ENCODE assay signal across 13 cellular contexts in the genomic region with DNA sequence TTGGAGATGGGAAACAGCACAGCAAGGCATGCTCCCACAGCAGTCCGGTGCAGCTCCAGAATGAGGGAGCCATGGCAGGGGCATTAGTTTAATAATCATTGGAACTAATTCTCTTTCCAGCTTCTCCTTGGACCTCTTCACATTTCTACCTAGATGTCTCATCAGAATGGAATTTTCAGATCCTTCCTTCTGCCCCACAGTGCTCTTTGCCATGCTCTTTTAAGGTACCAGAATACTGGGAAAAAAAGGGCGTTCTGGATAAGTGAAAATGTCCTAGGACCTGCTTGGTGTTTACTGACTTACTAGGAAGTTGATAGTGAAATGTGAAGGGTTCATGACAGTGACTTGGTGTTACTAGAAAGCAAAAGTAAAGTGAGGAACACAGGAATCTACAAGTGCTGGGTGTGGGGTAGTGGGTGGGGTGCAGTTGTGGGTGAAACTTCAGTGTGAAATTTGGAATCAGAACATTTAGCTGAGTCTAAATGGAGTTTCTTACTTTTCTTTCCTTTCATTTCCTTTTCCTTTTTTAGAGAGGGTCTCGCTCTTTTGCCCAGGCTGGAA.
DNase-seq lines count a peak whose midpoint lies in the region; ATAC-seq, FAIRE-seq and TF ChIP-seq lines count a peak whose summit lies in the region.
"Had no signal": no experiment of that assay in that cellular context is flagged by ENCODE, and none has a peak within 500 bp of the region (broad histone marks: within the 10 kb centered on the region; RNA-seq: fewer than 3 reads in every experiment).

No MANE protein-coding gene starts in this region.

- CTCF ChIA-PET in PC-9 (lab: Charles Lee), result no interaction called here

- ATAC-seq in GM21723 (IDR thresholded peaks at IDR 0.05; ENCODE audit: unreplicated experiment) (peak; percentile 47), lung (ENCODE audit: insufficient read depth, low FRiP score) (peak; percentile 21)

- H3K4me2 ChIP-seq in PC-9, result peak overlapping the region; percentile 57
- H3K4me2 ChIP-seq: hepatocyte had no signal

- TF ChIP-seq CTCF in PC-9 (conservative IDR thresholded peaks at IDR 0.05) (no peak), lung (IDR thresholded peaks at IDR 0.05; ENCODE audit: control extremely low read depth, extremely low read depth) (no peak)

- no peak for TF ChIP-seq POLR2A in GM12891 (IDR thresholded peaks at IDR 0.05; ENCODE audit: low read depth, low read length)

- H3K4me1 ChIP-seq in PC-9 (replicated peaks; ENCODE audit: insufficient read depth), result peaks cover 54% of the 10 kb centered on the region
- H3K4me1 ChIP-seq in lung (ENCODE audit: control insufficient read depth in 2 of 2, insufficient read depth in 2 of 2, low read length in 2 of 2), result peaks cover 11 to 16% of the 10 kb centered on the region in 2 donors

- H3F3A ChIP-seq in PC-9 (ENCODE audit: insufficient read depth, low read depth), result peaks cover 16% of the 10 kb centered on the region; the same call in 1 of the 2 replicates

- H3K9me2 ChIP-seq in PC-9 (ENCODE audit: insufficient read depth), result no peaks in the 10 kb centered on the region

- POLR2A ChIA-PET in PC-9 (lab: Charles Lee; ENCODE audit: unreplicated experiment), result no interaction called here

- 80 to 85% methylated on average over 3 of the region's 3 CpGs for WGBS in lung, 2 donors

- no peak overlapping the region for H2AFZ ChIP-seq in PC-9
- H2AFZ ChIP-seq: hepatocyte had no signal

- H3K36me3 ChIP-seq in PC-9 (ENCODE audit: low read depth) (no peaks in the 10 kb centered on the region), lung (ENCODE audit: control insufficient read depth in 2 of 2, insufficient read depth in 2 of 2, low read length in 2 of 2) (no peaks in the 10 kb centered on the region)

- no TSS peak for BruUV-seq in PC-9 (replicated peaks; lab: Mats Ljungman, UMichigan)

- no peaks in the 10 kb centered on the region for H3K9me3 ChIP-seq in PC-9 (ENCODE audit: insufficient read depth, low read depth)
- no peaks in the 10 kb centered on the region for H3K9me3 ChIP-seq in lung (ENCODE audit: control insufficient read depth in 2 of 2, insufficient read depth in 1 of 2, low read length in 1 of 2)

- no peak for DNase-seq in GM12891 (ENCODE audit: insufficient read length, low spot score)
- DNase-seq in PC-9, result peak; percentile 16 to 52
- DNase-seq in lung (ENCODE audit: low spot score), result no peak
- DNase-seq in D341Med (ENCODE audit: low spot score), result no peak
- DNase-seq in T-helper 9 cell, result no peak
- no peak for DNase-seq in NCI-H1417 (lab: John Stamatoyannopoulos, UW)
- no peak for DNase-seq in effector CD8-positive, alpha-beta T cell (lab: John Stamatoyannopoulos, UW)
- DNase-seq: activated effector memory CD4-positive, alpha-beta T cell treated with anti-CD3 and anti-CD28 coated beads, Interleukin-2, amount 50 U/mL, for 16 hours; DMS 273 treated with DMSO at 0.1 percent for 48 hours; dorsolateral prefrontal cortex; NCI-H69 had no signal

- H3K27ac ChIP-seq in PC-9 (peak overlapping the region; percentile 21; the same call in 1 of the 2 replicates), lung (ENCODE audit: low read depth in 1 of 2, low read length in 1 of 2) (no peak overlapping the region)
- H3K27ac ChIP-seq: dorsolateral prefrontal cortex, hepatocyte had no signal

- H3K79me2 ChIP-seq in PC-9 (ENCODE audit: low read depth), result peaks cover 82% of the 10 kb centered on the region

- no peak for FAIRE-seq in GM12891 (lab: Jason Lieb, UNC)

- no peaks in the 10 kb centered on the region for H4K20me1 ChIP-seq in PC-9 (ENCODE audit: insufficient read depth)

- intact Hi-C loops in PC-9 (cut with micrococcal nuclease; ENCODE audit: unreplicated experiment), result loop anchor here (5.0 kb wide), 1 partner anchor 37 kb away; no protein-coding TSS in a partner anchor

- H3K4me3 ChIP-seq in PC-9 (no peak overlapping the region), lung (no peak overlapping the region)
- H3K4me3 ChIP-seq: dorsolateral prefrontal cortex, hepatocyte had no signal

- H3K27me3 ChIP-seq in PC-9 (ENCODE audit: insufficient read depth, low read depth), result no peaks in the 10 kb centered on the region
- no peaks in the 10 kb centered on the region for H3K27me3 ChIP-seq in lung (ENCODE audit: control insufficient read depth, insufficient read depth)
- H3K27me3 ChIP-seq: dorsolateral prefrontal cortex, hepatocyte had no signal

TF ChIP-seq in GM12891, 5 proteins besides CTCF, POLR2A, EP300 and RAD21:
- TF ChIP-seq POU2F2 (IDR thresholded peaks at IDR 0.05; ENCODE audit: low read depth, low read length) (no peak), TAF1 (IDR thresholded peaks at IDR 0.05; ENCODE audit: low read depth, low read length) (no peak), SPI1 (IDR thresholded peaks at IDR 0.05; ENCODE audit: low read depth, low read length) (peak; percentile 18; the same call in 1 of the 2 replicates)

Comparison
In these comparisons a context has a peak if more than half of its experiments do, and no peak if none do; other contexts are left out.
1. DNase-seq: peak in PC-9 (2 of 2); none in GM12891 (single experiment), lung (single experiment), D341Med (single experiment), T-helper 9 cell (single experiment), NCI-H1417 (0 of 3) and effector CD8-positive, alpha-beta T cell (single experiment).